ENCODE assay signal across 18 cellular contexts in genomic region chr20:47281376-47281775, GRCh38.
A peak's percentile ranks its signal among the peaks of the same experiment; 100 is the strongest.
DNase-seq lines count a peak whose midpoint lies in the region; ATAC-seq and TF ChIP-seq lines count a peak whose summit lies in the region.
"Had no signal": no experiment of that assay in that cellular context is flagged by ENCODE, and none has a peak within 500 bp of the region (broad histone marks: within the 10 kb centered on the region; RNA-seq: fewer than 3 reads in every experiment).

No MANE protein-coding gene starts in this region.

- DNase-seq in COR-L47 (lab: John Stamatoyannopoulos, UW) (peak; percentile 62), KBM-7 (peak; percentile 22), Panc1 (ENCODE audit: low read depth, low spot score) (no peak), posterior vena cava (ENCODE audit: low spot score) (no peak)
- no peak for DNase-seq in naive thymus-derived CD8-positive, alpha-beta T cell
- DNase-seq: activated CD4-positive, alpha-beta T cell treated with anti-CD3 and anti-CD28 coated beads for 36 hours; amygdala; DND-41; NCI-H774; ovary had no signal

- ATAC-seq in Panc1: no peak
- no peak for ATAC-seq in naive thymus-derived CD8-positive, alpha-beta T cell
- ATAC-seq in HG03442 (IDR thresholded peaks at IDR 0.05; ENCODE audit: unreplicated experiment): no peak
- ATAC-seq in GM21717 (IDR thresholded peaks at IDR 0.05; ENCODE audit: unreplicated experiment): no peak
- ATAC-seq: activated CD4-positive, alpha-beta T cell treated with anti-CD3 and anti-CD28 coated beads for 36 hours had no signal

- in situ Hi-C loops in KBM-7 (cut with MboI; ENCODE audit: low pct_unique_long_range_greater_than_20kb, low sequenced_read_pairs): no loop called here
- in situ Hi-C loops in Panc1 (cut with HindIII; ENCODE audit: low pct_unique_long_range_greater_than_20kb, low sequenced_read_pairs): no loop called here

- peak overlapping the region; percentile 68 for H3K27ac ChIP-seq in Panc1 (ENCODE audit: low read length)
- H3K27ac ChIP-seq: epithelial cell of prostate, ovary, vagina had no signal

- H3K36me3 ChIP-seq in Panc1 (ENCODE audit: control insufficient read depth, insufficient read depth, low read length): no peaks in the 10 kb centered on the region
- H3K36me3 ChIP-seq: ovary had no signal

- no peak overlapping the region for H3K4me3 Mint-ChIP-seq in naive thymus-derived CD8-positive, alpha-beta T cell
- H3K4me3 Mint-ChIP-seq: activated CD4-positive, alpha-beta T cell treated with anti-CD3 and anti-CD28 coated beads for 36 hours; stimulated activated naive CD8-positive, alpha-beta T cell treated with anti-CD3 and anti-CD28 coated beads, Interleukin-15, Interleukin-2, amounts not matched to agents 100 ng/mL and 50 ng/mL, for 24 hours; T-helper 1 cell treated with Interleukin-12 subunit alpha and Interleukin-12 subunit beta and Interleukin-4 antibody, amounts not matched to agents 30 μg/mL and 1 μg/mL, for 36 hours had no signal

- H3K36me3 Mint-ChIP-seq in naive thymus-derived CD8-positive, alpha-beta T cell: peaks cover 0 to 90% (median 10%) of the 10 kb centered on the region in 3 donors

- no peaks in the 10 kb centered on the region for H3K9me3 ChIP-seq in Panc1 (ENCODE audit: control insufficient read depth, insufficient read depth, low read depth, low read length)
- H3K9me3 ChIP-seq: BLaER1, ovary, vagina had no signal

- peak overlapping the region in 9 of 10 donors; percentile 18 to 83 (median 46) for H3K27ac Mint-ChIP-seq in naive thymus-derived CD8-positive, alpha-beta T cell
- H3K27ac Mint-ChIP-seq: T-helper 1 cell treated with Interleukin-12 subunit alpha and Interleukin-12 subunit beta and Interleukin-4 antibody, amounts not matched to agents 30 μg/mL and 1 μg/mL, for 36 hours had no signal

- no peak overlapping the region for H3K4me3 ChIP-seq in Panc1 (ENCODE audit: low read depth in 2 of 2, low read length in 2 of 2)
- H3K4me3 ChIP-seq: BLaER1, ovary, skin epidermis, vagina had no signal

- H3K27me3 Mint-ChIP-seq in naive thymus-derived CD8-positive, alpha-beta T cell: no peaks in the 10 kb centered on the region
- H3K27me3 Mint-ChIP-seq: activated CD4-positive, alpha-beta T cell treated with anti-CD3 and anti-CD28 coated beads for 36 hours; stimulated activated naive CD8-positive, alpha-beta T cell treated with anti-CD3 and anti-CD28 coated beads, Interleukin-15, Interleukin-2, amounts not matched to agents 100 ng/mL and 50 ng/mL, for 24 hours had no signal

- TF ChIP-seq CTCF in Panc1 (IDR thresholded peaks at IDR 0.05): no peak

- CTCF ChIA-PET in Panc1 (lab: Charles Lee): no interaction called here

- H3K9me3 Mint-ChIP-seq in naive thymus-derived CD8-positive, alpha-beta T cell: no peaks in the 10 kb centered on the region
- H3K9me3 Mint-ChIP-seq: stimulated activated naive CD8-positive, alpha-beta T cell treated with anti-CD3 and anti-CD28 coated beads, Interleukin-15, Interleukin-2, amounts not matched to agents 100 ng/mL and 50 ng/mL, for 24 hours; T-helper 1 cell treated with Interleukin-12 subunit alpha and Interleukin-12 subunit beta and Interleukin-4 antibody, amounts not matched to agents 30 μg/mL and 1 μg/mL, for 36 hours had no signal

- H3K4me1 Mint-ChIP-seq in naive thymus-derived CD8-positive, alpha-beta T cell: peaks cover 2 to 7% (median 6%) of the 10 kb centered on the region in 4 donors

- BruUV-seq in Panc1 (replicated peaks; lab: Mats Ljungman, UMichigan): no TSS peak

- peaks cover 31% of the 10 kb centered on the region for H3K4me1 ChIP-seq in Panc1 (ENCODE audit: control insufficient read depth, insufficient read depth, low read length)

- intact Hi-C loops in Panc1 (cut with micrococcal nuclease; ENCODE audit: unreplicated experiment): no loop called here
- intact Hi-C loops in posterior vena cava (cut with DNase I): no loop called here

- POLR2A ChIA-PET in Panc1 (lab: Charles Lee): interaction anchor here (0.6 kb wide), 1 partner anchor 11 kb away, joined by 6 read pairs; no protein-coding TSS in a partner anchor
- POLR2A ChIA-PET in naive thymus-derived CD8-positive, alpha-beta T cell (lab: Charles Lee): no interaction called here

- no peaks in the 10 kb centered on the region for H3K27me3 ChIP-seq in Panc1 (ENCODE audit: control insufficient read depth, insufficient read depth, low read length)
- H3K27me3 ChIP-seq: BLaER1, ovary, vagina had no signal

Comparison
In these comparisons a context has a peak if more than half of its experiments do, and no peak if none do; other contexts are left out.
1. DNase-seq: peak in COR-L47 (single experiment) and KBM-7 (single experiment); none in Panc1 (single experiment), naive thymus-derived CD8-positive, alpha-beta T cell (0 of 10) and posterior vena cava (single experiment).